21 cellular contexts compared by ENCODE assay signal in genomic region chrX:15848576-15848975, GRCh38. TPM values are rescaled to one million over a fixed set of nuclear protein-coding genes. Genes with fewer than 3 reads are reported as not detected.
DNase-seq lines count a peak whose midpoint lies in the region; ATAC-seq and TF ChIP-seq lines count a peak whose summit lies in the region.
"Had no signal": no experiment of that assay in that cellular context is flagged by ENCODE, and none has a peak within 500 bp of the region (broad histone marks: within the 10 kb centered on the region; RNA-seq: fewer than 3 reads in every experiment).

No MANE protein-coding gene starts in this region.

- intact Hi-C loops in IMR-90 (cut with micrococcal nuclease), result loop anchor here (2.0 kb wide), 1 partner anchor 274 kb away; the partner anchor contains the start of gene GRPR
- intact Hi-C loops in heart left ventricle (cut with DNase I), result no loop called here
- intact Hi-C loops in sigmoid colon (cut with DNase I), result loop anchor here (10.0 kb wide), 1 partner anchor 126 kb away; no protein-coding TSS in a partner anchor
- intact Hi-C loops in head of caudate nucleus (cut with DNase I), result no loop called here

- H3K9me1 ChIP-seq in IMR-90 (ENCODE audit: insufficient read depth, low read length), result no peaks in the 10 kb centered on the region

- H3K4me3 ChIP-seq in IMR-90 (ENCODE audit: insufficient read depth, low read depth, low read length) (no peak overlapping the region), adipocyte (ENCODE audit: low read length) (no peak overlapping the region), heart left ventricle (peak overlapping the region in 1 of 12 donors; percentile 5), sigmoid colon (no peak overlapping the region)
- H3K4me3 ChIP-seq: adrenal gland had no signal

- no peak overlapping the region for H2AFZ ChIP-seq in IMR-90 (replicated peaks; ENCODE audit: low read length, poor library complexity)

- no peak overlapping the region for H3K4me2 ChIP-seq in IMR-90 (ENCODE audit: low read depth, low read length)

- H3K9me3 ChIP-seq in IMR-90 (ENCODE audit: control insufficient read depth, insufficient read depth, low read length) (no peaks in the 10 kb centered on the region), adipocyte (ENCODE audit: control insufficient read depth, low read length) (no peaks in the 10 kb centered on the region), heart left ventricle (no peaks in the 10 kb centered on the region), sigmoid colon (no peaks in the 10 kb centered on the region)
- H3K9me3 ChIP-seq: adrenal gland had no signal

- TF ChIP-seq RAD21 in IMR-90 (IDR thresholded peaks at IDR 0.05; ENCODE audit: low read length), result no peak

- TF ChIP-seq EP300 in sigmoid colon (IDR thresholded peaks at IDR 0.05), result no peak

- H3K79me1 ChIP-seq in IMR-90 (ENCODE audit: low read depth in 1 of 2, low read length in 2 of 2), result peaks cover 0 to 16% of the 10 kb centered on the region in 2 experiments; a peak in 2 of 4 replicates

- H3K9ac ChIP-seq in IMR-90 (ENCODE audit: low read depth, low read length), result no peak overlapping the region
- no peak overlapping the region for H3K9ac ChIP-seq in adipocyte (ENCODE audit: low read length)

- H3K27ac ChIP-seq in IMR-90 (ENCODE audit: insufficient read depth, low read length) (no peak overlapping the region), heart left ventricle (peak overlapping the region in 11 of 12 donors; percentile 50 to 82 (median 73)), sigmoid colon (peak overlapping the region in 3 of 4 donors; percentile 6 to 33 (median 27))
- H3K27ac ChIP-seq: adrenal gland, VCaP had no signal

- no peak overlapping the region for H4K5ac ChIP-seq in IMR-90 (ENCODE audit: low read depth, low read length)

- H3K4me1 ChIP-seq in IMR-90 (ENCODE audit: control insufficient read depth, insufficient read depth, low read length) (no peaks in the 10 kb centered on the region), adipocyte (ENCODE audit: control insufficient read depth, insufficient read depth, low read length) (peaks cover 5% of the 10 kb centered on the region), heart left ventricle (peaks cover 0 to 24% (median 4%) of the 10 kb centered on the region in 12 donors), sigmoid colon (peaks cover 0 to 13% (median 0%) of the 10 kb centered on the region in 4 donors)
- H3K4me1 ChIP-seq: adrenal gland had no signal

- H2AK9ac ChIP-seq in IMR-90 (replicated peaks; ENCODE audit: low read depth, low read length, poor library complexity), result no peak overlapping the region

- dilution Hi-C loops in IMR-90 (cut with HindIII; ENCODE audit: low sequenced_read_pairs, unreplicated experiment), result no loop called here

- H4K8ac ChIP-seq in IMR-90 (ENCODE audit: low read depth in 2 of 2, low read length in 2 of 2), result no peak overlapping the region

- no peak overlapping the region for H3K56ac ChIP-seq in IMR-90 (ENCODE audit: extremely low read depth, insufficient read depth, low read length)

- no peak overlapping the region for H3K23ac ChIP-seq in IMR-90 (ENCODE audit: low read depth, low read length)

- no peak overlapping the region for H2BK15ac ChIP-seq in IMR-90 (ENCODE audit: low read depth, low read length)

- no peaks in the 10 kb centered on the region; the same call in 1 of the 2 replicates for H4K20me1 ChIP-seq in IMR-90 (ENCODE audit: insufficient read depth, low read length)

- no peak for TF ChIP-seq CTCF in IMR-90 (conservative IDR thresholded peaks at IDR 0.05; ENCODE audit: low read depth, low read length)
- no peak for TF ChIP-seq CTCF in heart left ventricle (IDR thresholded peaks at IDR 0.05)
- no peak for TF ChIP-seq CTCF in sigmoid colon (IDR thresholded peaks at IDR 0.05)

- CTCF ChIA-PET in IMR-90 (lab: Yijun Ruan, JAX), result no interaction called here

- no peak overlapping the region for H2BK120ac ChIP-seq in IMR-90 (ENCODE audit: low read depth, low read length)

- TF ChIP-seq POLR2A in IMR-90 (IDR thresholded peaks at IDR 0.05; ENCODE audit: low read depth, low read length) (no peak), heart left ventricle (IDR thresholded peaks at IDR 0.05) (no peak), sigmoid colon (IDR thresholded peaks at IDR 0.05) (no peak)

- no peak overlapping the region for H2BK5ac ChIP-seq in IMR-90 (ENCODE audit: low read depth, low read length, poor library complexity, severe bottlenecking)

- DNase-seq in IMR-90, result no peak
- DNase-seq in adipocyte (ENCODE audit: low read depth), result peak; percentile 13
- no peak for DNase-seq in heart left ventricle
- no peak for DNase-seq in sigmoid colon
- no peak for DNase-seq in stimulated activated CD4-positive, alpha-beta T cell treated with anti-CD3 and anti-CD28 coated beads, Interleukin-1b, Interleukin-23, amount 100 ng/mL, for 48 hours
- no peak for DNase-seq in stimulated activated naive CD8-positive, alpha-beta T cell treated with anti-CD3 and anti-CD28 coated beads, Interleukin-15, Interleukin-2, amounts not matched to agents 100 U/mL and 50 U/mL, for 24 hours
- DNase-seq in head of caudate nucleus, result no peak
- DNase-seq in DMS79 (lab: John Stamatoyannopoulos, UW), result no peak
- DNase-seq: activated CD8-positive, alpha-beta memory T cell treated with anti-CD3 and anti-CD28 coated beads for 24 hours; adrenal gland; Calu3; effector memory CD8-positive, alpha-beta T cell; mammary epithelial cell; NCI-H2029 treated with DMSO at 0.1 percent for 48 hours; NCI-H774; right cardiac atrium; stimulated activated CD4-positive, alpha-beta T cell treated with anti-CD3 and anti-CD28 coated beads, Interleukin-2, amount 100 ng/mL, for 24 hours; substantia nigra; T-cell had no signal

- H3K36me3 ChIP-seq in IMR-90 (ENCODE audit: control insufficient read depth, insufficient read depth, low read length), result peaks cover 3% of the 10 kb centered on the region; the same call in 1 of the 2 replicates
- H3K36me3 ChIP-seq in adipocyte (ENCODE audit: control insufficient read depth, insufficient read depth, low read length, severe bottlenecking), result peaks cover 5% of the 10 kb centered on the region
- peaks cover 0 to 55% (median 19%) of the 10 kb centered on the region in 9 donors for H3K36me3 ChIP-seq in heart left ventricle
- H3K36me3 ChIP-seq in sigmoid colon, result peaks cover 0 to 8% (median 0%) of the 10 kb centered on the region in 4 donors
- H3K36me3 ChIP-seq: adrenal gland had no signal

- H3K4ac ChIP-seq in IMR-90 (ENCODE audit: low read depth, low read length), result no peak overlapping the region

- POLR2A ChIA-PET in IMR-90 (lab: Charles Lee; ENCODE audit: unreplicated experiment), result interaction anchor here (1.0 kb wide), 1 partner anchor 9 kb away, joined by 4 read pairs; no protein-coding TSS in a partner anchor

- no peak for ATAC-seq in IMR-90 (ENCODE audit: low read depth)
- ATAC-seq in heart left ventricle, result peak; percentile 51 to 87 (median 78)
- ATAC-seq in stimulated activated naive CD8-positive, alpha-beta T cell treated with anti-CD3 and anti-CD28 coated beads, Interleukin-15, Interleukin-2, amounts not matched to agents 100 U/mL and 50 U/mL, for 24 hours, result no peak
- ATAC-seq: effector memory CD8-positive, alpha-beta T cell; HCT116; T-cell had no signal

- WGBS in IMR-90 (ENCODE audit: extremely low coverage in 2 of 2, insufficient read length in 1 of 2), 2 experiments, result no CpG with 5 or more reads among the region's 1 CpG
- WGBS in heart left ventricle, 4 donors, result 37 to 52% (median 47%) methylated on average over 1 of the region's 1 CpG
- 83 to 97% methylated on average over 1 of the region's 1 CpG for WGBS in sigmoid colon, 2 donors

- H3K27me3 ChIP-seq in IMR-90 (ENCODE audit: control insufficient read depth, insufficient read depth, low read length) (no peaks in the 10 kb centered on the region; the same call in 1 of the 2 replicates), adipocyte (replicated peaks; ENCODE audit: control insufficient read depth, insufficient read depth, low read length) (no peaks in the 10 kb centered on the region), heart left ventricle (peaks cover 0 to 37% (median 0%) of the 10 kb centered on the region in 9 donors), sigmoid colon (peaks cover 0 to 3% (median 0%) of the 10 kb centered on the region in 3 donors)
- H3K27me3 ChIP-seq: adrenal gland had no signal

- H3K18ac ChIP-seq in IMR-90 (ENCODE audit: low read depth, low read length), result no peak overlapping the region

- H2BK20ac ChIP-seq in IMR-90 (ENCODE audit: low read depth, low read length), result no peak overlapping the region

- BruUV-seq in IMR-90 (replicated peaks; lab: Mats Ljungman, UMichigan), result no TSS peak

- in situ Hi-C loops in IMR-90 (cut with MboI; ENCODE audit: low sequenced_read_pairs), result no loop called here

- H4K91ac ChIP-seq in IMR-90 (ENCODE audit: insufficient read depth, low read depth, low read length), result no peak overlapping the region

- no peak overlapping the region for H2AK5ac ChIP-seq in IMR-90 (ENCODE audit: low read depth, low read length)

- H3K14ac ChIP-seq in IMR-90 (replicated peaks; ENCODE audit: low read depth, low read length), result no peak overlapping the region

TF ChIP-seq in IMR-90, 13 proteins besides CTCF, POLR2A, EP300 and RAD21:
- TF ChIP-seq MAFK (IDR thresholded peaks at IDR 0.05; ENCODE audit: low read depth, low read length) (0 out of 2 replicates have a peak, but pooled peaks have one; percentile 12), MXI1 (IDR thresholded peaks at IDR 0.05; ENCODE audit: borderline replicate concordance, low read depth, low read length) (no peak), CEBPB (IDR thresholded peaks at IDR 0.05; ENCODE audit: low read depth, low read length) (no peak)
TF ChIP-seq in IMR-90: peak in this region for 1.

RNA-seq across cellular contexts. Expression of gene AP1S2, which starts 6.0 kb away (rescaled TPM):
- 28.3 and 117 TPM in 2 replicates for total RNA-seq in IMR-90 (2012; rRNA removed)
- 34.0 and 46.5 TPM in 2 replicates for polyA plus RNA-seq in IMR-90 (2012; rRNA removed)
- polyA plus RNA-seq in IMR-90 (2012; cell fraction: cytosol; rRNA removed), result 7.5 and 13.6 TPM in 2 replicates
- 3.2 and 16.1 TPM in 2 replicates for polyA plus RNA-seq in IMR-90 (2012; cell fraction: nucleus; rRNA removed; ENCODE audit: low replicate concordance)
- 100 to 1,000 TPM; 128 to 267 (median 138) TPM for total RNA-seq in heart left ventricle
- 10 to 100 TPM; 67.4 to 89.8 TPM for polyA plus RNA-seq in heart left ventricle
- total RNA-seq in sigmoid colon, result 100 to 1,000 TPM in 1 of 4 donors, 10 to 100 TPM in 3; 71.6 to 156 (median 93.5) TPM
- 10 to 100 TPM; 19.1 to 21.0 (median 20.8) TPM for polyA plus RNA-seq in sigmoid colon

RNA-seq across cellular contexts. Expression of gene ZRSR2, which starts 58.3 kb away (rescaled TPM):
- 4.7 and 6.9 TPM in 2 replicates for total RNA-seq in IMR-90 (2012; rRNA removed)
- 9.0 and 11.3 TPM in 2 replicates for polyA plus RNA-seq in IMR-90 (2012; rRNA removed)
- 2.1 and 2.3 TPM in 2 replicates for polyA plus RNA-seq in IMR-90 (2012; cell fraction: cytosol; rRNA removed)
- polyA plus RNA-seq in IMR-90 (2012; cell fraction: nucleus; rRNA removed; ENCODE audit: low replicate concordance), result 5.0 and 28.0 TPM in 2 replicates
- total RNA-seq in heart left ventricle, result 10 to 100 TPM in 2 of 9 donors, 1 to 10 TPM in 7; 3.1 to 11.1 (median 7.5) TPM
- 10 to 100 TPM in 1 of 2 donors, 1 to 10 TPM in 1; 9.4 to 18.9 TPM for polyA plus RNA-seq in heart left ventricle
- 10 to 100 TPM in 2 of 4 donors, 1 to 10 TPM in 2; 6.8 to 13.8 (median 11.8) TPM for total RNA-seq in sigmoid colon
- polyA plus RNA-seq in sigmoid colon, result 10 to 100 TPM in 2 of 3 donors, 1 to 10 TPM in 1; 8.6 to 15.6 (median 12.6) TPM

Comparison
In these comparisons a context has a peak if more than half of its experiments do, and no peak if none do; other contexts are left out.
1. ATAC-seq: peak in heart left ventricle (4 of 4); none in IMR-90 (single experiment) and stimulated activated naive CD8-positive, alpha-beta T cell treated with anti-CD3 and anti-CD28 coated beads, Interleukin-15, Interleukin-2, amounts not matched to agents 100 U/mL and 50 U/mL, for 24 hours (single experiment).
2. intact Hi-C loops: an anchor here in IMR-90 (2.0 kb wide) and sigmoid colon (10.0 kb wide); none called in heart left ventricle and head of caudate nucleus.